15 cellular contexts compared by ENCODE assay signal in the genomic region with DNA sequence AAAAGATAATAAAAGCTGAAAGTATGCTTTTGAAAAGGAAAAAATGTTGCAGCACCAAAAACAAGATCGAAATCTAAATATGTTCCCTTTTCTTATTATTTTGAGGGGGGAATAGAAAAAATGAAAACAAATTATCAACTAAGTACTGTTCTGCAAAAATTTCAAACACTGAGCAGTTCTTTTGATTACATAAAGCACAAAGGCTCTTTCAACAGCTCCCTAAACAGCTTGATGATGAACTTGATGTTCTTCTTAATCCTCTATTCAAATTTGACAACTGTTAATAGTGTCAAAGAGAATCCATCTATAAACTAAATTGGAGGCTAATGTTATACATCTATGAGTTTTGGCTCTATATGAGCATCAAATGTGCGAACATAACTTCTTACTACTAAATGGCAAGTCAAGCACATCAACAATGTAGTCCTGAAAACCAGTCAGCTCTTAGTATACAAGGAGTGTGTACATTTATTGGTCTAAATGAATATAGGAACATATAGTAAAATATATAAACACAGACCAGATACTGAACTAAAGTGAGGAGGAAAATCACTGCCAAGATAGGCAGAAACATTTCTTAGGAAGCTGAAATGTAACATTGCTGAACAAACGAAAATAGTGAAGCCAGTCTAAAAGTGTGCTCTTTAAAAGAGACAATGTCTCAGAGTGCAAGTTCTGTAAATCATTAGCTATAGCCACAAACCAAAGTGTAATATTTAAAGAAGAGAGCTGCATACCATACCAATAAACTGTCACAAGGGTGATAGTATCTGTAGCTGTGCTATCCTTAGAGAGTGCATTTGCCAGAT.
DNase-seq lines count a peak whose midpoint lies in the region; ATAC-seq lines count a peak whose summit lies in the region.
"Had no signal": no experiment of that assay in that cellular context is flagged by ENCODE, and none has a peak within 500 bp of the region (broad histone marks: within the 10 kb centered on the region; RNA-seq: fewer than 3 reads in every experiment).

No MANE protein-coding gene starts in this region.

- H3K27me3 Mint-ChIP-seq in activated naive CD4-positive, alpha-beta T cell treated with anti-CD3 and anti-CD28 coated beads, Interleukin-2, amount 10 ng/mL, durations not matched to agents 7 days and 5 days = no peaks in the 10 kb centered on the region
- H3K27me3 Mint-ChIP-seq: activated naive CD8-positive, alpha-beta T cell treated with anti-CD3 and anti-CD28 coated beads for 36 hours; natural killer cell treated with Interleukin-12 subunit alpha and Interleukin-12 subunit beta and Interleukin-15 and Interleukin-18, amount 100 ng/mL, for 72 hours had no signal

- H3K27me3 ChIP-seq in endocrine pancreas (ENCODE audit: control insufficient read depth, insufficient read depth, low read length) = no peaks in the 10 kb centered on the region
- H3K27me3 ChIP-seq: transverse colon had no signal

- H3K9me3 ChIP-seq in endocrine pancreas (ENCODE audit: control insufficient read depth, low read length) = peaks cover 1% of the 10 kb centered on the region

- H3K4me1 Mint-ChIP-seq in activated naive CD4-positive, alpha-beta T cell treated with anti-CD3 and anti-CD28 coated beads, Interleukin-2, amount 10 ng/mL, durations not matched to agents 7 days and 5 days = no peaks in the 10 kb centered on the region
- H3K4me1 Mint-ChIP-seq: activated naive CD8-positive, alpha-beta T cell treated with anti-CD3 and anti-CD28 coated beads for 36 hours had no signal

- no peak overlapping the region for H3K27ac Mint-ChIP-seq in activated naive CD4-positive, alpha-beta T cell treated with anti-CD3 and anti-CD28 coated beads, Interleukin-2, amount 10 ng/mL, durations not matched to agents 7 days and 5 days
- H3K27ac Mint-ChIP-seq: activated naive CD8-positive, alpha-beta T cell treated with anti-CD3 and anti-CD28 coated beads for 36 hours; natural killer cell treated with Interleukin-12 subunit alpha and Interleukin-12 subunit beta and Interleukin-15 and Interleukin-18, amount 100 ng/mL, for 72 hours had no signal

- no peak overlapping the region for H3K27ac ChIP-seq in substantia nigra (ENCODE audit: low read depth, low read length, poor library complexity, severe bottlenecking)

- H3K9me3 Mint-ChIP-seq in activated naive CD4-positive, alpha-beta T cell treated with anti-CD3 and anti-CD28 coated beads, Interleukin-2, amount 10 ng/mL, durations not matched to agents 7 days and 5 days = peaks cover 1% of the 10 kb centered on the region

- CTCF ChIA-PET in activated naive CD4-positive, alpha-beta T cell treated with anti-CD3 and anti-CD28 coated beads, Interleukin-2, amount 10 ng/mL, durations not matched to agents 7 days and 5 days (lab: Charles Lee) = no interaction called here

- H3K4me1 ChIP-seq in endocrine pancreas (ENCODE audit: control insufficient read depth, insufficient read depth, low read length) = peaks cover 11% of the 10 kb centered on the region

- no peaks in the 10 kb centered on the region for H3K36me3 Mint-ChIP-seq in activated naive CD4-positive, alpha-beta T cell treated with anti-CD3 and anti-CD28 coated beads, Interleukin-2, amount 10 ng/mL, durations not matched to agents 7 days and 5 days
- H3K36me3 Mint-ChIP-seq: activated naive CD8-positive, alpha-beta T cell treated with anti-CD3 and anti-CD28 coated beads for 36 hours; natural killer cell treated with Interleukin-12 subunit alpha and Interleukin-12 subunit beta and Interleukin-15 and Interleukin-18, amount 100 ng/mL, for 72 hours had no signal

- peak; percentile 69 for ATAC-seq in GM18502 (IDR thresholded peaks at IDR 0.05; ENCODE audit: poor library complexity, unreplicated experiment)
- ATAC-seq in GM21423 (IDR thresholded peaks at IDR 0.05; ENCODE audit: unreplicated experiment) = peak; percentile 98
- peak; percentile 96 for ATAC-seq in HG03108 (IDR thresholded peaks at IDR 0.05; ENCODE audit: unreplicated experiment)
- ATAC-seq: natural killer cell treated with Interleukin-12 subunit alpha and Interleukin-12 subunit beta and Interleukin-15 and Interleukin-18, amount 100 ng/mL, for 72 hours had no signal

- DNase-seq in D341Med (ENCODE audit: low spot score) (no peak), substantia nigra (lab: John Stamatoyannopoulos, UW) (no peak), SK-N-DZ (ENCODE audit: low spot score) (no peak)
- DNase-seq in activated naive CD4-positive, alpha-beta T cell treated with anti-CD3 and anti-CD28 coated beads, Interleukin-2, amount 10 ng/mL, durations not matched to agents 7 days and 5 days = no peak
- DNase-seq: activated CD8-positive, alpha-beta memory T cell treated with anti-CD3 and anti-CD28 coated beads for 24 hours; activated naive CD8-positive, alpha-beta T cell treated with anti-CD3 and anti-CD28 coated beads for 36 hours; AML-193; T-helper 1 cell; transverse colon had no signal

- H3K4me3 Mint-ChIP-seq in activated naive CD4-positive, alpha-beta T cell treated with anti-CD3 and anti-CD28 coated beads, Interleukin-2, amount 10 ng/mL, durations not matched to agents 7 days and 5 days = no peak overlapping the region
- H3K4me3 Mint-ChIP-seq: activated naive CD8-positive, alpha-beta T cell treated with anti-CD3 and anti-CD28 coated beads for 36 hours; natural killer cell treated with Interleukin-12 subunit alpha and Interleukin-12 subunit beta and Interleukin-15 and Interleukin-18, amount 100 ng/mL, for 72 hours had no signal

- H3K36me3 ChIP-seq in endocrine pancreas (ENCODE audit: control insufficient read depth, insufficient read depth, low read length) = no peaks in the 10 kb centered on the region
- H3K36me3 ChIP-seq: transverse colon had no signal

- no peak overlapping the region for H3K9ac ChIP-seq in endocrine pancreas (ENCODE audit: control insufficient read depth, insufficient read depth, low read length)

- peak overlapping the region; percentile 61 for H3K4me3 ChIP-seq in endocrine pancreas (ENCODE audit: control insufficient read depth, insufficient read depth, low read length)
- H3K4me3 ChIP-seq: smooth muscle cell, transverse colon had no signal
